In genomic region chr2:97645700-97646629, GRCh38 we compare ENCODE assay signal across 8 cellular contexts. TPM values are rescaled to one million over a fixed set of nuclear protein-coding genes. Genes with fewer than 3 reads are reported as not detected.
DNase-seq lines count a peak whose midpoint lies in the region; ATAC-seq and TF ChIP-seq lines count a peak whose summit lies in the region.

TSS of gene COX5B (plus strand) at chr2:97646062. CDS start at chr2:97646087, 25 bp downstream.

- ATAC-seq in HG02763 (IDR thresholded peaks at IDR 0.05; ENCODE audit: unreplicated experiment) (peak; percentile 96), Right ventricle myocardium superior (ENCODE audit: poor library complexity) (peak; percentile 98)
- ATAC-seq in activated naive CD8-positive, alpha-beta T cell treated with anti-CD3 and anti-CD28 coated beads, Interleukin-2, amount 50 U/mL, for 24 hours = peak; percentile 91

- peaks cover 13% of the 10 kb centered on the region for H3K4me1 ChIP-seq in parathyroid adenoma
- H3K4me1 ChIP-seq in tibial nerve = peaks cover 0 to 20% (median 14%) of the 10 kb centered on the region in 4 donors

- peak within 1 kb of the TSS; percentile 94 for H3K4me3 Mint-ChIP-seq in activated naive CD8-positive, alpha-beta T cell treated with anti-CD3 and anti-CD28 coated beads, Interleukin-2, amount 50 U/mL, for 24 hours

- no peaks in the 10 kb centered on the region for H3K27me3 Mint-ChIP-seq in activated naive CD8-positive, alpha-beta T cell treated with anti-CD3 and anti-CD28 coated beads, Interleukin-2, amount 50 U/mL, for 24 hours

- H3K36me3 ChIP-seq in parathyroid adenoma (ENCODE audit: control insufficient read depth, insufficient read depth, low read length) = no peaks in the 10 kb centered on the region
- peaks cover 5 to 37% (median 21%) of the 10 kb centered on the region in 3 donors for H3K36me3 ChIP-seq in tibial nerve

- H3K9me3 Mint-ChIP-seq in activated naive CD8-positive, alpha-beta T cell treated with anti-CD3 and anti-CD28 coated beads, Interleukin-2, amount 50 U/mL, for 24 hours = no peaks in the 10 kb centered on the region

- peak within 1 kb of the TSS; percentile 97 for H2AFZ ChIP-seq in parathyroid adenoma

- peaks cover 27% of the 10 kb centered on the region for H3K36me3 Mint-ChIP-seq in activated naive CD8-positive, alpha-beta T cell treated with anti-CD3 and anti-CD28 coated beads, Interleukin-2, amount 50 U/mL, for 24 hours (ENCODE audit: low read depth)

- TF ChIP-seq CTCF in GM12865 (IDR thresholded peaks at IDR 0.05; ENCODE audit: insufficient read depth, low read depth, low read length, missing control alignments) (no peak), parathyroid adenoma (IDR thresholded peaks at IDR 0.05) (peak; percentile 7), tibial nerve (IDR thresholded peaks at IDR 0.05) (peak in 2 of 5 experiments; percentile 22 to 47)

- WGBS in tibial nerve, 2 donors = 2% methylated on average over 38 to 53 of the region's 63 CpGs

- DNase-seq in GM12865 (ENCODE audit: low read depth) = peak; percentile 97
- DNase-seq in NCI-H1417 treated with DMSO at 0.1 percent for 48 hours (lab: John Stamatoyannopoulos, UW) = peak; percentile 91
- DNase-seq in SW480 (ENCODE audit: low spot score) = peak; percentile 99
- DNase-seq in activated naive CD8-positive, alpha-beta T cell treated with anti-CD3 and anti-CD28 coated beads, Interleukin-2, amount 50 U/mL, for 24 hours = peak; percentile 99
- peak; percentile 100 for DNase-seq in Right ventricle myocardium superior
- DNase-seq in tibial nerve (ENCODE audit: low spot score in 2 of 2) = peak; percentile 96 to 97

- peaks cover 5% of the 10 kb centered on the region for H3K79me2 ChIP-seq in parathyroid adenoma

- peak; percentile 69 to 87 for TF ChIP-seq POLR2A in tibial nerve (IDR thresholded peaks at IDR 0.05)

- peak within 1 kb of the TSS; percentile 97 for H3K27ac Mint-ChIP-seq in activated naive CD8-positive, alpha-beta T cell treated with anti-CD3 and anti-CD28 coated beads, Interleukin-2, amount 50 U/mL, for 24 hours

- H3K4me3 ChIP-seq in GM12865 (ENCODE audit: low read depth, low read length) (peak within 1 kb of the TSS; percentile 99), parathyroid adenoma (ENCODE audit: low read depth, low read length) (peak within 1 kb of the TSS; percentile 99), tibial nerve (peak within 1 kb of the TSS; percentile 76 to 91 (median 84))

- no peaks in the 10 kb centered on the region for H3K27me3 ChIP-seq in parathyroid adenoma (ENCODE audit: control insufficient read depth, insufficient read depth, low read length)
- no peaks in the 10 kb centered on the region for H3K27me3 ChIP-seq in tibial nerve

- intact Hi-C loops in Right ventricle myocardium superior (cut with DNase I) = loop anchor here (2.0 to 5.0 kb wide), 2 partner anchors 17 to 51 kb away; no protein-coding TSS in a partner anchor

- TF ChIP-seq EP300 in tibial nerve (IDR thresholded peaks at IDR 0.05) = peak; percentile 90 to 97

- H3K9ac ChIP-seq in parathyroid adenoma = peak within 1 kb of the TSS; percentile 98

- no peaks in the 10 kb centered on the region for H3K9me3 ChIP-seq in parathyroid adenoma (ENCODE audit: control insufficient read depth, low read length)
- no peaks in the 10 kb centered on the region for H3K9me3 ChIP-seq in tibial nerve

- peak within 1 kb of the TSS; percentile 90 for H3K4me2 ChIP-seq in parathyroid adenoma (ENCODE audit: low read length)

- peaks cover 18% of the 10 kb centered on the region for H3K4me1 Mint-ChIP-seq in activated naive CD8-positive, alpha-beta T cell treated with anti-CD3 and anti-CD28 coated beads, Interleukin-2, amount 50 U/mL, for 24 hours

- H3K27ac ChIP-seq in parathyroid adenoma = peak within 1 kb of the TSS; percentile 92
- peak within 1 kb of the TSS; percentile 85 to 98 (median 95) for H3K27ac ChIP-seq in tibial nerve

RNA-seq across cellular contexts. Expression of gene COX5B, which starts in this region (rescaled TPM):
- total RNA-seq in Right ventricle myocardium superior (1,337 TPM), tibial nerve (100 to 1,000 TPM; 248 to 409 (median 335) TPM)

Comparison
In these comparisons a context has a peak if more than half of its experiments do, and no peak if none do; other contexts are left out.
1. Peak in every context shown above with its lines: DNase-seq, ATAC-seq, H3K4me3 ChIP-seq and H3K27ac ChIP-seq.